ENCODE assay signal across 28 cellular contexts in the genomic region with DNA sequence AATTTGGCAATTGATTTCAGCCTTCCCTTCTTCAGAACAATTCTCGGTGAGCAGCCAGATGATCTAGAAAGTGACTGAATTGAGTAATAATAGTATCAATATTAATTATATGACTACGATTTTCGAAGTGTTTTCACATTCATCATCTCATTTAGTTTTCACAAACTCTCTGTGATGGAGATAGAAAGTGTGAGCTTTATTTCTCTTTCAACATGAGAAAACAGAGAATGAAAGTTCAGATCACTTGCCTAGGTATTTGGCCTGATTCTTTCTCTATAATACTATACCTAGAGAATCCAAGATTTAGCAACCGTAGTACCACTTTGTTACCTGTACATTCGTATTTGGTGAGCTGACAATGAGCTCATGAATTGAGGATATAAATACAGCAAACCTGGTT.
"Had no signal": no experiment of that assay in that cellular context is flagged by ENCODE, and none has a peak within 500 bp of the region (broad histone marks: within the 10 kb centered on the region; RNA-seq: fewer than 3 reads in every experiment).

No MANE protein-coding gene starts in this region.

- H3K27me3 Mint-ChIP-seq: activated naive CD8-positive, alpha-beta T cell treated with anti-CD3 and anti-CD28 coated beads, Interleukin-2, amount 50 U/mL, for 24 hours; effector memory CD8-positive, alpha-beta T cell had no signal

- FAIRE-seq: colon had no signal

- ATAC-seq: activated CD8-positive, alpha-beta T cell treated with anti-CD3 and anti-CD28 coated beads for 36 hours; activated naive CD8-positive, alpha-beta T cell treated with anti-CD3 and anti-CD28 coated beads, Interleukin-2, amount 50 U/mL, for 24 hours; body of pancreas; effector memory CD8-positive, alpha-beta T cell; foreskin keratinocyte; gastrocnemius medialis; heart right ventricle had no signal

- H3K9me3 ChIP-seq: adrenal gland, body of pancreas, esophagus muscularis mucosa, gastrocnemius medialis, heart right ventricle had no signal

- H3K27ac Mint-ChIP-seq: activated CD8-positive, alpha-beta T cell treated with anti-CD3 and anti-CD28 coated beads for 36 hours; activated naive CD4-positive, alpha-beta T cell treated with anti-CD3 and anti-CD28 coated beads for 36 hours; activated naive CD4-positive, alpha-beta T cell treated with anti-CD3 and anti-CD28 coated beads, Interleukin-2, amount 50 U/mL, for 24 hours; activated naive CD8-positive, alpha-beta T cell treated with anti-CD3 and anti-CD28 coated beads for 36 hours; activated naive CD8-positive, alpha-beta T cell treated with anti-CD3 and anti-CD28 coated beads, Interleukin-2, amount 50 U/mL, for 24 hours; activated T-cell treated with anti-CD3 and anti-CD28 coated beads, Interleukin-2, amount 50 U/mL, for 72 hours; effector memory CD8-positive, alpha-beta T cell had no signal

- H3K4me3 Mint-ChIP-seq: activated CD8-positive, alpha-beta T cell treated with anti-CD3 and anti-CD28 coated beads for 36 hours; activated naive CD4-positive, alpha-beta T cell treated with anti-CD3 and anti-CD28 coated beads for 36 hours; activated naive CD4-positive, alpha-beta T cell treated with anti-CD3 and anti-CD28 coated beads, Interleukin-2, amount 50 U/mL, for 24 hours; activated naive CD8-positive, alpha-beta T cell treated with anti-CD3 and anti-CD28 coated beads for 36 hours; activated naive CD8-positive, alpha-beta T cell treated with anti-CD3 and anti-CD28 coated beads, Interleukin-2, amount 50 U/mL, for 24 hours; activated T-cell treated with anti-CD3 and anti-CD28 coated beads, Interleukin-2, amount 50 U/mL, for 72 hours; effector memory CD8-positive, alpha-beta T cell had no signal

- H3K27me3 ChIP-seq: adrenal gland, body of pancreas, esophagus muscularis mucosa, foreskin keratinocyte, gastrocnemius medialis, heart right ventricle had no signal

- H3K36me3 ChIP-seq: adrenal gland, esophagus muscularis mucosa, gastrocnemius medialis, heart right ventricle had no signal

- H3K4me3 ChIP-seq: adrenal gland, body of pancreas, esophagus muscularis mucosa, gastrocnemius medialis, heart right ventricle had no signal

- H3K27ac ChIP-seq: adrenal gland, body of pancreas, esophagus muscularis mucosa, foreskin keratinocyte, gastrocnemius medialis, heart right ventricle had no signal

- H3K36me3 Mint-ChIP-seq: activated naive CD4-positive, alpha-beta T cell treated with anti-CD3 and anti-CD28 coated beads, Interleukin-2, amount 50 U/mL, for 24 hours; activated naive CD8-positive, alpha-beta T cell treated with anti-CD3 and anti-CD28 coated beads for 36 hours had no signal

- DNase-seq: activated CD4-positive, alpha-beta T cell treated with anti-CD3 and anti-CD28 coated beads for 4 hours; activated CD4-positive, alpha-beta T cell treated with anti-CD3 and anti-CD28 coated beads, Interleukin-2, amount 50 U/mL, for 1 hour; activated CD4-positive, alpha-beta T cell treated with anti-CD3 and anti-CD28 coated beads, Interleukin-2, amount 50 U/mL, for 48 hours; activated CD4-positive, CD25-positive, alpha-beta regulatory T cell; activated CD4-positive, CD25-positive, alpha-beta regulatory T cell treated with anti-CD3 and anti-CD28 coated beads, Interleukin-2, amount 50 U/mL, for 72 hours; activated CD8-positive, alpha-beta memory T cell treated with anti-CD3 and anti-CD28 coated beads for 24 hours; activated CD8-positive, alpha-beta T cell treated with anti-CD3 and anti-CD28 coated beads for 36 hours; activated effector memory CD4-positive, alpha-beta T cell treated with Interleukin-2 at 50 U/mL for 16 hours; activated naive CD4-positive, alpha-beta T cell treated with anti-CD3 and anti-CD28 coated beads for 36 hours; activated naive CD8-positive, alpha-beta T cell treated with anti-CD3 and anti-CD28 coated beads for 36 hours; activated naive CD8-positive, alpha-beta T cell treated with anti-CD3 and anti-CD28 coated beads, Interleukin-2, amount 50 U/mL, for 24 hours; activated T-cell treated with anti-CD3 and anti-CD28 coated beads, Interleukin-2, amount 50 U/mL, for 1 hour; activated T-cell treated with anti-CD3 and anti-CD28 coated beads, Interleukin-2, amount 50 U/mL, for 72 hours; adrenal gland; amygdala; aorta; body of pancreas; cortex of kidney; effector CD4-positive, alpha-beta T cell; effector memory CD8-positive, alpha-beta T cell; erythroblast; gastrocnemius medialis; heart right ventricle; T-helper 2 cell had no signal

- H3K4me1 Mint-ChIP-seq: activated naive CD4-positive, alpha-beta T cell treated with anti-CD3 and anti-CD28 coated beads, Interleukin-2, amount 50 U/mL, for 24 hours; activated naive CD8-positive, alpha-beta T cell treated with anti-CD3 and anti-CD28 coated beads for 36 hours; activated naive CD8-positive, alpha-beta T cell treated with anti-CD3 and anti-CD28 coated beads, Interleukin-2, amount 50 U/mL, for 24 hours had no signal

- H3K9me3 Mint-ChIP-seq: activated CD8-positive, alpha-beta T cell treated with anti-CD3 and anti-CD28 coated beads for 36 hours; activated naive CD4-positive, alpha-beta T cell treated with anti-CD3 and anti-CD28 coated beads for 36 hours; activated naive CD4-positive, alpha-beta T cell treated with anti-CD3 and anti-CD28 coated beads, Interleukin-2, amount 50 U/mL, for 24 hours; activated naive CD8-positive, alpha-beta T cell treated with anti-CD3 and anti-CD28 coated beads for 36 hours; activated naive CD8-positive, alpha-beta T cell treated with anti-CD3 and anti-CD28 coated beads, Interleukin-2, amount 50 U/mL, for 24 hours; activated T-cell treated with anti-CD3 and anti-CD28 coated beads, Interleukin-2, amount 50 U/mL, for 72 hours; effector memory CD8-positive, alpha-beta T cell had no signal

- H3K4me1 ChIP-seq: adrenal gland, body of pancreas, esophagus muscularis mucosa, foreskin keratinocyte, gastrocnemius medialis, heart right ventricle had no signal
